9 cellular contexts compared by ENCODE assay signal in the genomic region with DNA sequence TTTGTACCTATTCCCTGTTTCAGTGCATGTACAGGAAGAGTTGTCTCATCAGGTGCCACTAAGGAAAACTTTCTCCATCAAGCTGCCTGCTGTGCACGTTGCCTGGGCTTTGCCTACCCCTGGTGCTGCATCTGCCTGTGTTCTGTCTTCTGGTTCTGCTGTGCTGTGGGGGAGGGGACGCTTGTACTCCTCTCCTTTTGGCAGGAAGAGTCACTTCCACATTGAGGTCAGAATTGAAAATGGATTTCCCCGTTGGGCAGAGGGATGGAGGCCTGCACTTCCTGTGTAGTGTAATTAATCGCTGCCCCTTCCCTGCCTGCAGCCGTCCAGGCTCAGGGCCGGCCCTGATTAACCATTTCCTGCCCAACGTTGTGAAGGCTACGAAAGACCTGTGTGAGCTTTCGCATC.
DNase-seq lines count a peak whose midpoint lies in the region; ATAC-seq and TF ChIP-seq lines count a peak whose summit lies in the region.
"Had no signal": no experiment of that assay in that cellular context is flagged by ENCODE, and none has a peak within 500 bp of the region (broad histone marks: within the 10 kb centered on the region; RNA-seq: fewer than 3 reads in every experiment).

No MANE protein-coding gene starts in this region.

- H3K36me3 ChIP-seq in DND-41 (ENCODE audit: insufficient read depth, low read length), result no peaks in the 10 kb centered on the region
- H3K36me3 ChIP-seq in PC-3 (ENCODE audit: low read depth, low read length), result peaks cover 2% of the 10 kb centered on the region; the same call in 1 of the 2 replicates
- H3K36me3 ChIP-seq in CD8-positive, alpha-beta T cell (ENCODE audit: insufficient read depth, low read length), result no peaks in the 10 kb centered on the region

- no peaks in the 10 kb centered on the region for H3K9me3 ChIP-seq in DND-41 (ENCODE audit: insufficient read depth, low read length, severe bottlenecking)
- no peaks in the 10 kb centered on the region for H3K9me3 ChIP-seq in PC-3 (ENCODE audit: low read length)
- no peaks in the 10 kb centered on the region for H3K9me3 ChIP-seq in CD8-positive, alpha-beta T cell (ENCODE audit: low read length)

- DNase-seq in DND-41 (peak; percentile 21), PC-3 (peak; percentile 32), endothelial cell (ENCODE audit: low spot score) (peak; percentile 63), nucleus accumbens (lab: John Stamatoyannopoulos, UW) (peak in 31 of 56 donors; percentile 8 to 69 (median 27))
- no peak for DNase-seq in activated CD4-positive, CD25-positive, alpha-beta regulatory T cell treated with anti-CD3 and anti-CD28 coated beads, Interleukin-2, amount 50 U/mL, for 72 hours
- no peak for DNase-seq in activated T-cell treated with anti-CD3 and anti-CD28 coated beads, Interleukin-2, amount 50 U/mL, for 24 hours
- DNase-seq in CD8-positive, alpha-beta T cell, result no peak

- no peaks in the 10 kb centered on the region for H3F3A ChIP-seq in PC-3 (ENCODE audit: low read length, unreplicated experiment)

- H3K4me1 ChIP-seq in DND-41 (ENCODE audit: insufficient read depth, low read length) (peaks cover 5% of the 10 kb centered on the region), PC-3 (ENCODE audit: insufficient read depth, low read length) (peaks cover 14% of the 10 kb centered on the region)
- peaks cover 25% of the 10 kb centered on the region for H3K4me1 ChIP-seq in CD8-positive, alpha-beta T cell (ENCODE audit: insufficient read depth, low read length)

- H3K4me2 ChIP-seq in DND-41 (ENCODE audit: insufficient read depth, low read length) (no peak overlapping the region), PC-3 (ENCODE audit: low read length) (no peak overlapping the region)

- H3K4me3 Mint-ChIP-seq in endothelial cell (ENCODE audit: unreplicated experiment), result peak overlapping the region; percentile 44
- no peak overlapping the region for H3K4me3 Mint-ChIP-seq in activated T-cell treated with anti-CD3 and anti-CD28 coated beads, Interleukin-2, amount 50 U/mL, for 24 hours
- no peak overlapping the region for H3K4me3 Mint-ChIP-seq in CD8-positive, alpha-beta T cell

- intact Hi-C loops in PC-3 (cut with micrococcal nuclease), result no loop called here
- intact Hi-C loops in CD8-positive, alpha-beta T cell (cut with DNase I, micrococcal nuclease), result loop anchor here (5.0 to 10.0 kb wide), 3 partner anchors 356 to 556 kb away; a partner anchor contains a TSS

- H4K20me1 ChIP-seq in DND-41 (ENCODE audit: insufficient read depth, low read length) (no peaks in the 10 kb centered on the region), PC-3 (ENCODE audit: low read length) (no peaks in the 10 kb centered on the region)

- H3K27ac ChIP-seq in DND-41 (ENCODE audit: low read length) (no peak overlapping the region), PC-3 (ENCODE audit: low read length) (no peak overlapping the region)
- H3K27ac ChIP-seq in CD8-positive, alpha-beta T cell (ENCODE audit: low read depth, low read length), result no peak overlapping the region
- H3K27ac ChIP-seq: epithelial cell of prostate had no signal

- H3K27ac Mint-ChIP-seq in endothelial cell (ENCODE audit: unreplicated experiment), result no peak overlapping the region
- H3K27ac Mint-ChIP-seq in activated T-cell treated with anti-CD3 and anti-CD28 coated beads, Interleukin-2, amount 50 U/mL, for 24 hours, result no peak overlapping the region
- H3K27ac Mint-ChIP-seq in CD8-positive, alpha-beta T cell, result no peak overlapping the region

- H3K4me1 Mint-ChIP-seq in endothelial cell (ENCODE audit: unreplicated experiment), result peaks cover 35% of the 10 kb centered on the region
- peaks cover 25% of the 10 kb centered on the region for H3K4me1 Mint-ChIP-seq in activated T-cell treated with anti-CD3 and anti-CD28 coated beads, Interleukin-2, amount 50 U/mL, for 24 hours (ENCODE audit: low read depth)
- H3K4me1 Mint-ChIP-seq in CD8-positive, alpha-beta T cell (ENCODE audit: low read depth), result peaks cover 24% of the 10 kb centered on the region

- no peaks in the 10 kb centered on the region for H3K79me2 ChIP-seq in DND-41 (ENCODE audit: insufficient read depth, low read length)
- no peaks in the 10 kb centered on the region for H3K79me2 ChIP-seq in PC-3 (ENCODE audit: low read length)

- ATAC-seq in DND-41 (ENCODE audit: insufficient read depth, low read depth), result no peak
- peak; percentile 29 for ATAC-seq in GM21529 (IDR thresholded peaks at IDR 0.05; ENCODE audit: unreplicated experiment)
- no peak for ATAC-seq in PC-3
- ATAC-seq in CD8-positive, alpha-beta T cell, result no peak

- CTCF ChIA-PET in PC-3 (lab: Charles Lee), result no interaction called here
- CTCF ChIA-PET in CD8-positive, alpha-beta T cell (lab: Charles Lee), result interaction anchor here (0.9 to 1.3 kb wide), 6 partner anchors 9 to 198 kb away, joined by 3 to 5 read pairs (median 3); no protein-coding TSS in a partner anchor

- H3K27me3 Mint-ChIP-seq in endothelial cell (ENCODE audit: unreplicated experiment), result peaks cover 16% of the 10 kb centered on the region
- no peaks in the 10 kb centered on the region for H3K27me3 Mint-ChIP-seq in activated T-cell treated with anti-CD3 and anti-CD28 coated beads, Interleukin-2, amount 50 U/mL, for 24 hours
- H3K27me3 Mint-ChIP-seq in CD8-positive, alpha-beta T cell (ENCODE audit: low read depth), result no peaks in the 10 kb centered on the region

- BruUV-seq in PC-3 (replicated peaks; lab: Mats Ljungman, UMichigan), result no TSS peak

- no peak overlapping the region for H2AFZ ChIP-seq in DND-41 (ENCODE audit: low read depth, low read length)
- no peak overlapping the region for H2AFZ ChIP-seq in PC-3 (ENCODE audit: low read length)

- H3K4me3 ChIP-seq in DND-41 (ENCODE audit: low read depth in 1 of 2, low read length in 2 of 2), result no peak overlapping the region
- no peak overlapping the region for H3K4me3 ChIP-seq in PC-3 (ENCODE audit: low read length)
- H3K4me3 ChIP-seq in CD8-positive, alpha-beta T cell (ENCODE audit: low read depth, low read length), result no peak overlapping the region

- H3K9me2 ChIP-seq in PC-3 (replicated peaks; ENCODE audit: low read length), result no peaks in the 10 kb centered on the region

- no peak overlapping the region for H3K9ac ChIP-seq in DND-41 (ENCODE audit: low read depth, low read length)
- H3K9ac ChIP-seq in PC-3 (ENCODE audit: low read length), result no peak overlapping the region

- H3K36me3 Mint-ChIP-seq in endothelial cell (ENCODE audit: low read depth, unreplicated experiment), result no peaks in the 10 kb centered on the region
- H3K36me3 Mint-ChIP-seq in activated T-cell treated with anti-CD3 and anti-CD28 coated beads, Interleukin-2, amount 50 U/mL, for 24 hours (ENCODE audit: low read depth), result no peaks in the 10 kb centered on the region
- no peaks in the 10 kb centered on the region for H3K36me3 Mint-ChIP-seq in CD8-positive, alpha-beta T cell

- TF ChIP-seq CTCF in DND-41 (IDR thresholded peaks at IDR 0.05; ENCODE audit: borderline replicate concordance, extremely low read depth, low read length, poor library complexity, severe bottlenecking) (no peak), PC-3 (conservative IDR thresholded peaks at IDR 0.05; ENCODE audit: low read depth, low read length) (no peak), endothelial cell (IDR thresholded peaks at IDR 0.05; ENCODE audit: unreplicated experiment) (no peak)
- TF ChIP-seq CTCF in CD8-positive, alpha-beta T cell (IDR thresholded peaks at IDR 0.05), result no peak

- no peaks in the 10 kb centered on the region for H3K27me3 ChIP-seq in DND-41 (ENCODE audit: insufficient read depth, low read length, poor library complexity)
- H3K27me3 ChIP-seq in PC-3 (ENCODE audit: low read length), result no peaks in the 10 kb centered on the region
- no peaks in the 10 kb centered on the region for H3K27me3 ChIP-seq in CD8-positive, alpha-beta T cell (ENCODE audit: insufficient read depth, low read length)

- POLR2A ChIA-PET in PC-3 (lab: Charles Lee; ENCODE audit: unreplicated experiment), result no interaction called here
- POLR2A ChIA-PET in CD8-positive, alpha-beta T cell (lab: Charles Lee), result interaction anchor here (1.3 kb wide), 1 partner anchor 9 kb away, joined by 3 read pairs; no protein-coding TSS in a partner anchor

- H3K9me3 Mint-ChIP-seq in endothelial cell (ENCODE audit: unreplicated experiment), result no peaks in the 10 kb centered on the region
- no peaks in the 10 kb centered on the region for H3K9me3 Mint-ChIP-seq in activated T-cell treated with anti-CD3 and anti-CD28 coated beads, Interleukin-2, amount 50 U/mL, for 24 hours
- H3K9me3 Mint-ChIP-seq in CD8-positive, alpha-beta T cell, result no peaks in the 10 kb centered on the region

Comparison
In these comparisons a context has a peak if more than half of its experiments do, and no peak if none do; other contexts are left out.
1. DNase-seq: peak in DND-41 (single experiment), PC-3 (single experiment), endothelial cell (single experiment) and nucleus accumbens (31 of 56); none in activated CD4-positive, CD25-positive, alpha-beta regulatory T cell treated with anti-CD3 and anti-CD28 coated beads, Interleukin-2, amount 50 U/mL, for 72 hours (single experiment), activated T-cell treated with anti-CD3 and anti-CD28 coated beads, Interleukin-2, amount 50 U/mL, for 24 hours (single experiment) and CD8-positive, alpha-beta T cell (0 of 7).